ENCODE assay signal across 8 cellular contexts in the genomic region with DNA sequence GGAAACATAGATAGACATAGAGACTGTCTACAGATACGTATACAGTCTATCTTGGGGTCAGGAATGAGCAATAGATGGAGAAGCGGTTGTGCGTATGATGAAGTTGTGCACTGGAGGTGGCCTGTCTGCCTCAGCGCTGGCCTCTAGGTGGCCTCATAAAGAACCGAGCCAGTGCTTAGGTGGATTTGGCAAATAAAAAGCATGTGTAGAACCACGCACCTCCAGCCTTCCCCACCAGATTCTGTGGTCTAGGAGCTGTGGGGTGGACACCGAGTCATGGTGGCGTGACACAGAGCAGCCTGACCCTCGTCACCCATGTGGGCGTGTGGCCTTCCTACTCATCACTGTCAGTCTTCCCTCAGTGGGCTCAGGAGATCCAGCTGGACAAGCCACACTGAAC. TPM values are rescaled to one million over a fixed set of nuclear protein-coding genes. Genes with fewer than 3 reads are reported as not detected.
DNase-seq lines count a peak whose midpoint lies in the region; ATAC-seq and TF ChIP-seq lines count a peak whose summit lies in the region.

No MANE protein-coding gene starts in this region.

- ATAC-seq in activated CD4-positive, alpha-beta T cell treated with anti-CD3 and anti-CD28 coated beads for 36 hours = peak; percentile 27
- peak; percentile 52; the same call in 1 of the 2 replicates for ATAC-seq in Panc1
- no peak for ATAC-seq in GM18520 (IDR thresholded peaks at IDR 0.05; ENCODE audit: unreplicated experiment)
- ATAC-seq in HG02610 (IDR thresholded peaks at IDR 0.05; ENCODE audit: unreplicated experiment) = no peak
- ATAC-seq in GM19395 (IDR thresholded peaks at IDR 0.05; ENCODE audit: unreplicated experiment) = no peak

- no peaks in the 10 kb centered on the region for H3K9me3 ChIP-seq in Panc1 (ENCODE audit: control insufficient read depth, insufficient read depth, low read depth, low read length)

- POLR2A ChIA-PET in activated CD4-positive, alpha-beta T cell treated with anti-CD3 and anti-CD28 coated beads for 36 hours (lab: Charles Lee) = interaction anchor here (1.0 kb wide), 2 partner anchors 31 to 159 kb away, joined by 3 to 4 read pairs; no protein-coding TSS in a partner anchor
- POLR2A ChIA-PET in Panc1 (lab: Charles Lee) = no interaction called here

- peak; percentile 76 for DNase-seq in activated CD4-positive, alpha-beta T cell treated with anti-CD3 and anti-CD28 coated beads for 36 hours
- DNase-seq in activated CD4-positive, alpha-beta T cell treated with anti-CD3 and anti-CD28 coated beads for 1 hour = no peak
- DNase-seq in Panc1 (ENCODE audit: low read depth, low spot score) (no peak), cerebellum (ENCODE audit: low spot score) (peak; percentile 45), progenitor cell of endocrine pancreas (ENCODE audit: low spot score, unreplicated experiment) (no peak)

- 0 out of 2 replicates have a peak, but pooled peaks cover 5% of the 10 kb centered on the region for H3K4me1 ChIP-seq in Panc1 (ENCODE audit: control insufficient read depth, insufficient read depth, low read length)

- intact Hi-C loops in activated CD4-positive, alpha-beta T cell treated with anti-CD3 and anti-CD28 coated beads for 36 hours (cut with DNase I, micrococcal nuclease) = no loop called here
- intact Hi-C loops in Panc1 (cut with micrococcal nuclease; ENCODE audit: unreplicated experiment) = no loop called here

- H3K4me3 Mint-ChIP-seq in activated CD4-positive, alpha-beta T cell treated with anti-CD3 and anti-CD28 coated beads for 36 hours = peak overlapping the region; percentile 9
- H3K4me3 Mint-ChIP-seq in progenitor cell of endocrine pancreas (ENCODE audit: low read depth) = no peak overlapping the region

- H3K4me1 Mint-ChIP-seq in activated CD4-positive, alpha-beta T cell treated with anti-CD3 and anti-CD28 coated beads for 36 hours = peaks cover 78% of the 10 kb centered on the region
- H3K4me1 Mint-ChIP-seq in progenitor cell of endocrine pancreas (ENCODE audit: low read depth) = peaks cover 16% of the 10 kb centered on the region

- no peak overlapping the region for H3K27ac ChIP-seq in Panc1 (ENCODE audit: low read length)

- no peaks in the 10 kb centered on the region for H3K27me3 Mint-ChIP-seq in activated CD4-positive, alpha-beta T cell treated with anti-CD3 and anti-CD28 coated beads for 36 hours
- H3K27me3 Mint-ChIP-seq in progenitor cell of endocrine pancreas = no peaks in the 10 kb centered on the region

- CTCF ChIA-PET in activated CD4-positive, alpha-beta T cell treated with anti-CD3 and anti-CD28 coated beads for 36 hours (lab: Charles Lee) = interaction anchor here (0.6 to 1.9 kb wide), 11 partner anchors 10 to 297 kb away, joined by 3 to 7 read pairs (median 3); partner anchors contain the start of gene SOCS3
- CTCF ChIA-PET in Panc1 (lab: Charles Lee) = interaction anchor here (1.0 kb wide), 2 partner anchors 9 to 44 kb away, joined by 5 to 21 read pairs; no protein-coding TSS in a partner anchor

- H3K27ac Mint-ChIP-seq in activated CD4-positive, alpha-beta T cell treated with anti-CD3 and anti-CD28 coated beads for 36 hours = peak overlapping the region; percentile 92
- no peak overlapping the region for H3K27ac Mint-ChIP-seq in progenitor cell of endocrine pancreas

- no peaks in the 10 kb centered on the region for H3K27me3 ChIP-seq in Panc1 (ENCODE audit: control insufficient read depth, insufficient read depth, low read length)

- in situ Hi-C loops in Panc1 (cut with HindIII; ENCODE audit: low pct_unique_long_range_greater_than_20kb, low sequenced_read_pairs) = no loop called here

- no TSS peak for BruUV-seq in Panc1 (replicated peaks; lab: Mats Ljungman, UMichigan)

- peaks cover 52% of the 10 kb centered on the region for H3K36me3 Mint-ChIP-seq in activated CD4-positive, alpha-beta T cell treated with anti-CD3 and anti-CD28 coated beads for 36 hours (ENCODE audit: low read depth)
- peaks cover 6% of the 10 kb centered on the region for H3K36me3 Mint-ChIP-seq in progenitor cell of endocrine pancreas (ENCODE audit: insufficient read depth)

- H3K4me3 ChIP-seq in Panc1 (ENCODE audit: low read depth in 2 of 2, low read length in 2 of 2) = no peak overlapping the region

- no peak; the same call in 1 of the 2 replicates for TF ChIP-seq CTCF in Panc1 (IDR thresholded peaks at IDR 0.05)
- peak; percentile 52 for TF ChIP-seq CTCF in progenitor cell of endocrine pancreas (IDR thresholded peaks at IDR 0.05; ENCODE audit: unreplicated experiment)

- H3K36me3 ChIP-seq in Panc1 (ENCODE audit: control insufficient read depth, insufficient read depth, low read length) = no peaks in the 10 kb centered on the region; the same call in 1 of the 2 replicates

- H3K9me3 Mint-ChIP-seq in activated CD4-positive, alpha-beta T cell treated with anti-CD3 and anti-CD28 coated beads for 36 hours (ENCODE audit: low read depth) = no peaks in the 10 kb centered on the region
- H3K9me3 Mint-ChIP-seq in progenitor cell of endocrine pancreas (ENCODE audit: low read depth) = no peaks in the 10 kb centered on the region

RNA-seq across cellular contexts. Expression of gene PGS1, which starts 34.0 kb away (rescaled TPM):
- total RNA-seq in activated CD4-positive, alpha-beta T cell treated with anti-CD3 and anti-CD28 coated beads for 36 hours = 10 to 100 TPM; 73.3 to 75.0 TPM
- total RNA-seq in Panc1 (2021; ENCODE audit: unreplicated experiment) (47.5 TPM), cerebellum (41.8 TPM), progenitor cell of endocrine pancreas (66.1 and 67.1 TPM in 2 replicates)
- polyA plus RNA-seq in Panc1 (2012; ENCODE audit: insufficient read length) = 40.3 TPM

RNA-seq across cellular contexts. Expression of gene SOCS3, which starts 52.5 kb away (rescaled TPM):
- 100 to 1,000 TPM; 150 to 162 TPM for total RNA-seq in activated CD4-positive, alpha-beta T cell treated with anti-CD3 and anti-CD28 coated beads for 36 hours
- total RNA-seq in Panc1 (2021; ENCODE audit: unreplicated experiment) (53.1 TPM), cerebellum (10.7 TPM), progenitor cell of endocrine pancreas (5.4 and 5.8 TPM in 2 replicates)
- 30.5 TPM for polyA plus RNA-seq in Panc1 (2012; ENCODE audit: insufficient read length)

Comparison
In these comparisons a context has a peak if more than half of its experiments do, and no peak if none do; other contexts are left out.
1. DNase-seq: peak in activated CD4-positive, alpha-beta T cell treated with anti-CD3 and anti-CD28 coated beads for 36 hours (single experiment) and cerebellum (single experiment); none in activated CD4-positive, alpha-beta T cell treated with anti-CD3 and anti-CD28 coated beads for 1 hour (single experiment), Panc1 (single experiment) and progenitor cell of endocrine pancreas (single experiment).
2. ATAC-seq: peak in activated CD4-positive, alpha-beta T cell treated with anti-CD3 and anti-CD28 coated beads for 36 hours (single experiment) and Panc1 (single experiment); none in GM18520 (single experiment), HG02610 (single experiment) and GM19395 (single experiment).